In the genomic region with DNA sequence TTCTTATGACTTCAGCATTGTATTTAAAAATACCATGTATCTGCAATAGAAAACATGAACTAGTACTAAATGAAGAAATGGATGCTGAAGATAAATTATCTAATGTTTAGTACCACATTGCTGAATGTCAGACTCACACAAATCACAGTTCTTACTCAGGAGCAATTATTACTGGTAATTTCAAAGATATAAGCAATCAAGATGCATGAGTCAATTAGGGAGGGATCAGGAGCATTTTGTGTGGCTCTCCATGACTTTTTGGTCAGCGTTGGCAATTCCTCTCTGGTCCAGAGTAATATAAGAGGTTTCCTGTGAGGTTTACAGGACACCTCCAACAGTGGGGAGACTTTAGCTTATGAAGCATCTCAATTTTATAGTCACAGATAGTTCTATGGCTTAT, we compare ENCODE assay signal across 36 cellular contexts.
"Had no signal": no experiment of that assay in that cellular context is flagged by ENCODE, and none has a peak within 500 bp of the region (broad histone marks: within the 10 kb centered on the region; RNA-seq: fewer than 3 reads in every experiment).

No MANE protein-coding gene starts in this region.

- H3K4me1 Mint-ChIP-seq: activated CD4-positive, alpha-beta T cell treated with anti-CD3 and anti-CD28 coated beads for 36 hours; activated CD8-positive, alpha-beta memory T cell treated with anti-CD3 and anti-CD28 coated beads, Interleukin-2, amount 10 ng/mL, durations not matched to agents 7 days and 5 days; activated naive CD8-positive, alpha-beta T cell treated with anti-CD3 and anti-CD28 coated beads for 36 hours; activated T-helper 17 cell treated with anti-CD3 and anti-CD28 coated beads, Interleukin-2, amount 50 U/mL, for 72 hours; WTC11 had no signal

- H3K4me1 ChIP-seq: adrenal gland, body of pancreas, breast epithelium had no signal

- H3K27ac ChIP-seq: adrenal gland, body of pancreas, brain microvascular endothelial cell, breast epithelium, WERI-Rb-1 had no signal

- H3K36me3 Mint-ChIP-seq: activated CD4-positive, alpha-beta memory T cell treated with anti-CD3 and anti-CD28 coated beads for 36 hours; activated CD8-positive, alpha-beta memory T cell treated with anti-CD3 and anti-CD28 coated beads, Interleukin-2, amount 10 ng/mL, durations not matched to agents 7 days and 5 days; activated naive CD8-positive, alpha-beta T cell treated with anti-CD3 and anti-CD28 coated beads for 36 hours had no signal

- H3K27me3 Mint-ChIP-seq: activated CD4-positive, alpha-beta memory T cell treated with anti-CD3 and anti-CD28 coated beads for 36 hours; activated CD4-positive, alpha-beta T cell treated with anti-CD3 and anti-CD28 coated beads for 36 hours; activated CD8-positive, alpha-beta memory T cell treated with anti-CD3 and anti-CD28 coated beads, Interleukin-2, amount 10 ng/mL, durations not matched to agents 7 days and 5 days; activated CD8-positive, alpha-beta T cell treated with anti-CD3 and anti-CD28 coated beads for 36 hours; activated naive CD8-positive, alpha-beta T cell treated with anti-CD3 and anti-CD28 coated beads for 36 hours; activated T-cell treated with anti-CD3 and anti-CD28 coated beads, Interleukin-2, amount 50 U/mL, for 24 hours; activated T-helper 17 cell treated with anti-CD3 and anti-CD28 coated beads, Interleukin-2, amount 50 U/mL, for 72 hours had no signal

- ATAC-seq: activated CD4-positive, alpha-beta T cell treated with anti-CD3 and anti-CD28 coated beads for 36 hours; activated CD4-positive, CD25-positive, alpha-beta regulatory T cell treated with anti-CD3 and anti-CD28 coated beads, Interleukin-2, amount 50 U/mL, for 24 hours; activated CD8-positive, alpha-beta memory T cell treated with anti-CD3 and anti-CD28 coated beads, Interleukin-2, amount 10 ng/mL, durations not matched to agents 7 days and 5 days; activated CD8-positive, alpha-beta T cell treated with anti-CD3 and anti-CD28 coated beads for 36 hours; activated naive CD4-positive, alpha-beta T cell treated with anti-CD3 and anti-CD28 coated beads, Interleukin-2, amount 50 U/mL, for 72 hours; activated T-helper 17 cell treated with anti-CD3 and anti-CD28 coated beads, Interleukin-2, amount 50 U/mL, for 72 hours; body of pancreas; WTC11 had no signal

- H3K27me3 ChIP-seq: adrenal gland, body of pancreas, brain microvascular endothelial cell, breast epithelium had no signal

- H3K4me3 ChIP-seq: adrenal gland, body of pancreas, breast epithelium had no signal

- H3K9me3 ChIP-seq: adrenal gland, body of pancreas, breast epithelium had no signal

- H3K9me3 Mint-ChIP-seq: activated naive CD4-positive, alpha-beta T cell treated with anti-CD3 and anti-CD28 coated beads for 36 hours had no signal

- DNase-seq: activated CD4-positive, alpha-beta memory T cell treated with anti-CD3 and anti-CD28 coated beads for 36 hours; activated CD4-positive, alpha-beta T cell treated with anti-CD3 and anti-CD28 coated beads for 1 hour; activated CD4-positive, alpha-beta T cell treated with anti-CD3 and anti-CD28 coated beads for 36 hours; activated CD4-positive, alpha-beta T cell treated with anti-CD3 and anti-CD28 coated beads for 48 hours; activated CD4-positive, alpha-beta T cell treated with anti-CD3 and anti-CD28 coated beads, Interleukin-2, amount 50 U/mL, for 1 hour; activated CD4-positive, alpha-beta T cell treated with anti-CD3 and anti-CD28 coated beads, Interleukin-2, amount 50 U/mL, for 4 hours; activated CD4-positive, CD25-positive, alpha-beta regulatory T cell; activated CD8-positive, alpha-beta memory T cell treated with anti-CD3 and anti-CD28 coated beads for 24 hours; activated CD8-positive, alpha-beta memory T cell treated with anti-CD3 and anti-CD28 coated beads, Interleukin-2, amount 10 ng/mL, durations not matched to agents 7 days and 5 days; activated CD8-positive, alpha-beta memory T cell treated with anti-CD3 and anti-CD28 coated beads, Interleukin-2, amount 50 U/mL, for 48 hours; activated CD8-positive, alpha-beta T cell treated with anti-CD3 and anti-CD28 coated beads for 36 hours; activated effector memory CD4-positive, alpha-beta T cell treated with anti-CD3 and anti-CD28 coated beads, Interleukin-2, amount 50 U/mL, for 16 hours; activated gamma-delta T cell treated with Interleukin-2 at 50 U/mL for 16 hours; activated naive CD4-positive, alpha-beta T cell; activated naive CD4-positive, alpha-beta T cell treated with anti-CD3 and anti-CD28 coated beads for 36 hours; activated naive CD4-positive, alpha-beta T cell treated with anti-CD3 and anti-CD28 coated beads, Interleukin-2, amount 50 U/mL, for 16 hours; activated naive CD8-positive, alpha-beta T cell treated with anti-CD3 and anti-CD28 coated beads for 36 hours; activated T-cell treated with anti-CD3 and anti-CD28 coated beads, Interleukin-2, amount 50 U/mL, for 24 hours; activated T-cell treated with anti-CD3 and anti-CD28 coated beads, Interleukin-2, amount 50 U/mL, for 48 hours; adrenal gland; amygdala; anterior cingulate cortex; body of pancreas; brain microvascular endothelial cell; central memory CD4-positive, alpha-beta T cell; T-helper 1 cell; T-helper 2 cell; T-helper 9 cell; WERI-Rb-1 had no signal

- H3K36me3 ChIP-seq: adrenal gland, brain microvascular endothelial cell, breast epithelium, WERI-Rb-1 had no signal

- H3K4me3 Mint-ChIP-seq: activated CD4-positive, alpha-beta memory T cell treated with anti-CD3 and anti-CD28 coated beads for 36 hours; activated CD4-positive, alpha-beta T cell treated with anti-CD3 and anti-CD28 coated beads for 36 hours; activated CD8-positive, alpha-beta memory T cell treated with anti-CD3 and anti-CD28 coated beads, Interleukin-2, amount 10 ng/mL, durations not matched to agents 7 days and 5 days; activated CD8-positive, alpha-beta T cell treated with anti-CD3 and anti-CD28 coated beads for 36 hours; activated naive CD4-positive, alpha-beta T cell treated with anti-CD3 and anti-CD28 coated beads for 36 hours; activated naive CD8-positive, alpha-beta T cell treated with anti-CD3 and anti-CD28 coated beads for 36 hours; activated T-cell treated with anti-CD3 and anti-CD28 coated beads, Interleukin-2, amount 50 U/mL, for 24 hours; activated T-helper 17 cell treated with anti-CD3 and anti-CD28 coated beads, Interleukin-2, amount 50 U/mL, for 72 hours; T-helper 1 cell treated with Interleukin-12 subunit alpha and Interleukin-12 subunit beta and Interleukin-4 antibody, amounts not matched to agents 30 μg/mL and 1 μg/mL, for 36 hours; T-helper 2 cell treated with Interferon-gamma antibody and Interleukin-4, amounts not matched to agents 5 μg/mL and 100 μg/mL, for 36 hours; WTC11 had no signal

- H3K27ac Mint-ChIP-seq: activated CD4-positive, alpha-beta memory T cell treated with anti-CD3 and anti-CD28 coated beads for 36 hours; activated CD4-positive, alpha-beta T cell treated with anti-CD3 and anti-CD28 coated beads for 36 hours; activated CD8-positive, alpha-beta memory T cell treated with anti-CD3 and anti-CD28 coated beads, Interleukin-2, amount 10 ng/mL, durations not matched to agents 7 days and 5 days; activated CD8-positive, alpha-beta T cell treated with anti-CD3 and anti-CD28 coated beads for 36 hours; activated naive CD4-positive, alpha-beta T cell treated with anti-CD3 and anti-CD28 coated beads for 36 hours; activated naive CD4-positive, alpha-beta T cell treated with anti-CD3 and anti-CD28 coated beads, Interleukin-2, amount 50 U/mL, for 72 hours; activated naive CD8-positive, alpha-beta T cell treated with anti-CD3 and anti-CD28 coated beads for 36 hours; activated T-cell treated with anti-CD3 and anti-CD28 coated beads, Interleukin-2, amount 50 U/mL, for 24 hours; activated T-helper 17 cell treated with anti-CD3 and anti-CD28 coated beads, Interleukin-2, amount 50 U/mL, for 72 hours; T-helper 1 cell treated with Interleukin-12 subunit alpha and Interleukin-12 subunit beta and Interleukin-4 antibody, amounts not matched to agents 30 μg/mL and 1 μg/mL, for 36 hours; T-helper 2 cell treated with Interferon-gamma antibody and Interleukin-4, amounts not matched to agents 5 μg/mL and 100 μg/mL, for 36 hours; WTC11 had no signal
